8 cellular contexts compared by ENCODE assay signal in genomic region chr2:159904565-159905281, GRCh38. TPM values are rescaled to one million over a fixed set of nuclear protein-coding genes. Genes with fewer than 3 reads are reported as not detected.
DNase-seq lines count a peak whose midpoint lies in the region; ATAC-seq lines count a peak whose summit lies in the region.

Gene LY75, minus strand, starts transcription at chr2:159904756.

- peak; percentile 80 for ATAC-seq in GM19467 (IDR thresholded peaks at IDR 0.05; ENCODE audit: unreplicated experiment)

- DNase-seq in CMK (ENCODE audit: low read depth) (peak; percentile 58), HUDEP-2 (lab: John Stamatoyannopoulos, UW; ENCODE audit: unreplicated experiment in 76 of 76) (peak in 44 of 76 experiments; percentile 1 to 64 (median 32)), dermis blood vessel endothelial cell (peak; percentile 49), medulla oblongata (ENCODE audit: extremely low spot score) (peak; percentile 75), kidney glomerular epithelial cell (lab: John Stamatoyannopoulos, UW) (no peak)
- peak; percentile 71 for DNase-seq in activated CD4-positive, alpha-beta T cell treated with anti-CD3 and anti-CD28 coated beads for 1 hour
- peak; percentile 61 for DNase-seq in stimulated activated CD8-positive, alpha-beta memory T cell treated with anti-CD3 and anti-CD28 coated beads, Interleukin-15, amount 100 ng/mL, for 1 hour (ENCODE audit: low read depth)

RNA-seq across cellular contexts. Expression of gene LY75, which starts in this region (rescaled TPM):
- 34.2 and 55.7 TPM in 2 replicates for total RNA-seq in dermis blood vessel endothelial cell
